In genomic region chr17:4545217-4545951, GRCh38 we compare ENCODE assay signal across 1 cellular context.
TF ChIP-seq lines count a peak whose summit lies in the region.

No MANE protein-coding gene starts in this region.

TF ChIP-seq in K562, 482 proteins besides CTCF, POLR2A, EP300 and RAD21:
- TF ChIP-seq NR4A1 (CRISPR knock-in tag; IDR thresholded peaks at IDR 0.05), result no peak
- no peak for TF ChIP-seq NR4A1 (tag; IDR thresholded peaks at IDR 0.05)
- no peak for TF ChIP-seq ZNF354B (CRISPR knock-in tag; IDR thresholded peaks at IDR 0.05)
- peak; percentile 63 for TF ChIP-seq RBFOX2 (IDR thresholded peaks at IDR 0.05; ENCODE audit: low read depth, low read length)
- no peak for TF ChIP-seq ATF7 (IDR thresholded peaks at IDR 0.05)
- no peak for TF ChIP-seq SMAD3 (CRISPR knock-in tag; conservative IDR thresholded peaks at IDR 0.05)
- TF ChIP-seq CAMTA2 (CRISPR knock-in tag; conservative IDR thresholded peaks at IDR 0.05), result no peak
- TF ChIP-seq ZBED1 (IDR thresholded peaks at IDR 0.05), result no peak
- TF ChIP-seq HCFC1 (IDR thresholded peaks at IDR 0.05; ENCODE audit: low read depth, low read length), result no peak
- no peak for TF ChIP-seq CCAR2 (IDR thresholded peaks at IDR 0.05; ENCODE audit: low read depth, low read length)
- TF ChIP-seq POLR2G (IDR thresholded peaks at IDR 0.05; ENCODE audit: low read depth, low read length), result peak; percentile 62
- TF ChIP-seq TFE3 (CRISPR knock-in tag; IDR thresholded peaks at IDR 0.05), result no peak
TF ChIP-seq in K562: peak in this region for 2.
